In the genomic region with DNA sequence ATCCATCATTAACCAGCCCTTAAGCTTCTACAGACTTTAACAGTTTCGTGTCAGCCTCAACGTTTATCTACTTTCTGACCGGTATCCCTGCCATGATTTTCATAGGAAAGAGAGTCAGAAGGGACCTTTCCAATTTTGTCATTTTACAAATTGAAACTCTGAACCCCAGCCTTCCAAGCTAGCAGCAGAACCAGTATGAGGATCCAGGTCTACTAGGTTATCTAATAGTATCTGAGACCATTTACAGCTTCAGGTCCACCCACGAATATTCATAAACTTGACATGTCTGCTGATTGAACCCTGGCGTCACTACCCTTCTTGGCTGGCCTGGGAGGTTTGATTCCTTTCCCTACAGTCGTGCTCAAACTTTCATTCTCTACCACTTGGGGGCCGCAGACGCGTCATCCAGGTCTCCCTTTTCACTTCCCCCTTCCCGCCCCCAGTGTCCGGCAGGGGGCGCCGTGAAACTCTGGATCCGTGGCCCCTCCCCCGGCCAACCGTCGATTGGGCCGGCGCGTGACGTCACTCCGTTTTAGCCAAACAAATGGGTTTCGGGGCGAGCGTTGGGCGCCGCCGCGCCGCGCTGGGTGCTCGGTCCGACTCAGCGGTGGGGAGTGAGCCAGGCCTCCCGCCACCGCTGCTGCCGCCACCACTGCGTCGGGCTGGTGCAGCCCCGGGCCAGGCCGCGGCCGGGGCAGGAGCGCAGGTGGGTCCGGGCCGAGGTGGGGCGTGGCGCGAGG, we compare ENCODE assay signal across 1 cellular context.
TF ChIP-seq lines count a peak whose summit lies in the region.

A gene with protein sequence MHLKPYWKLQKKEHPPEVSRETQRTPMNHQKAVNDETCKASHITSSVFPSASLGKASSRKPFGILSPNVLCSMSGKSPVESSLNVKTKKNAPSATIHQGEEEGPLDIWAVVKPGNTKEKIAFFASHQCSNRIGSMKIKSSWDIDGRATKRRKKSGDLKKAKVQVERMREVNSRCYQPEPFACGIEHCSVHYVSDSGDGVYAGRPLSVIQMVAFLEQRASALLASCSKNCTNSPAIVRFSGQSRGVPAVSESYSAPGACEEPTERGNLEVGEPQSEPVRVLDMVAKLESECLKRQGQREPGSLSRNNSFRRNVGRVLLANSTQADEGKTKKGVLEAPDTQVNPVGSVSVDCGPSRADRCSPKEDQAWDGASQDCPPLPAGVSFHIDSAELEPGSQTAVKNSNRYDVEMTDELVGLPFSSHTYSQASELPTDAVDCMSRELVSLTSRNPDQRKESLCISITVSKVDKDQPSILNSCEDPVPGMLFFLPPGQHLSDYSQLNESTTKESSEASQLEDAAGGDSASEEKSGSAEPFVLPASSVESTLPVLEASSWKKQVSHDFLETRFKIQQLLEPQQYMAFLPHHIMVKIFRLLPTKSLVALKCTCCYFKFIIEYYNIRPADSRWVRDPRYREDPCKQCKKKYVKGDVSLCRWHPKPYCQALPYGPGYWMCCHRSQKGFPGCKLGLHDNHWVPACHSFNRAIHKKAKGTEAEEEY (plus strand): TSS at position 590 of the 740 bp plus-strand sequence. CDS start 78,970 bp downstream, outside the sequence.

TF ChIP-seq in K562, 482 proteins besides CTCF, POLR2A, EP300 and RAD21 (continued from another document and continues in another):
- TF ChIP-seq BCLAF1 (IDR thresholded peaks at IDR 0.05; ENCODE audit: borderline replicate concordance in 1 of 2, control insufficient read depth in 1 of 2, low read depth in 2 of 2, low read length in 1 of 2) (no peak), SMAD4 (CRISPR knock-in tag; conservative IDR thresholded peaks at IDR 0.05) (peak; percentile 54; the same call in 1 of the 2 replicates), ATF7 (IDR thresholded peaks at IDR 0.05) (peak; percentile 98), HMBOX1 (IDR thresholded peaks at IDR 0.05) (peak; percentile 42; the same call in 1 of the 2 replicates), CC2D1A (IDR thresholded peaks at IDR 0.05) (peak; percentile 89), TCF7 (IDR thresholded peaks at IDR 0.05; ENCODE audit: borderline replicate concordance) (peak; percentile 76; the same call in 1 of the 2 replicates), POLR2B (IDR thresholded peaks at IDR 0.05; ENCODE audit: low read depth, partially characterized antibody) (no peak), POLR3G (IDR thresholded peaks at IDR 0.05; ENCODE audit: extremely low read depth, insufficient read length, insufficient replicate concordance) (no peak), OTX1 (CRISPR knock-in tag; IDR thresholded peaks at IDR 0.05) (no peak), GABPB1 (CRISPR knock-in tag; IDR thresholded peaks at IDR 0.05) (peak; percentile 79), ESRRB (CRISPR knock-in tag; IDR thresholded peaks at IDR 0.05; ENCODE audit: borderline replicate concordance) (no peak), HDAC1 (IDR thresholded peaks at IDR 0.05) (0 out of 4 replicates have a peak, but pooled peaks of 1 of the 2 experiments have one; percentile 21), ZNF212 (CRISPR knock-in tag; IDR thresholded peaks at IDR 0.05) (no peak), TBP (optimal IDR thresholded peaks at IDR 0.05; ENCODE audit: low read depth, low read length) (peak; percentile 74), ZNF354B (CRISPR knock-in tag; IDR thresholded peaks at IDR 0.05) (no peak), ATF2 (CRISPR knock-in tag; IDR thresholded peaks at IDR 0.05) (0 out of 2 replicates have a peak, but pooled peaks have one; percentile 8), POLR2G (IDR thresholded peaks at IDR 0.05; ENCODE audit: low read depth, low read length) (peak; percentile 84), ID3 (CRISPR knock-in tag; IDR thresholded peaks at IDR 0.05) (no peak), ID3 (tag; IDR thresholded peaks at IDR 0.05) (no peak), NCOR1 (IDR thresholded peaks at IDR 0.05) (no peak), NFE2L1 (tag; IDR thresholded peaks at IDR 0.05; ENCODE audit: borderline replicate concordance, low read depth) (no peak), POLR2AphosphoS5 (IDR thresholded peaks at IDR 0.05; ENCODE audit: control insufficient read depth, insufficient read depth, low read depth, low read length) (peak; percentile 45; the same call in 1 of the 2 replicates), STAT5B (CRISPR knock-in tag; IDR thresholded peaks at IDR 0.05) (no peak), ELF1 (tag; IDR thresholded peaks at IDR 0.05) (peak; percentile 86), FOXK1 (CRISPR knock-in tag; IDR thresholded peaks at IDR 0.05; ENCODE audit: borderline replicate concordance) (no peak), ZFP1 (CRISPR knock-in tag; IDR thresholded peaks at IDR 0.05) (no peak), ZNF695 (CRISPR knock-in tag; IDR thresholded peaks at IDR 0.05) (no peak), SNIP1 (IDR thresholded peaks at IDR 0.05; ENCODE audit: low read depth) (no peak), BCOR (IDR thresholded peaks at IDR 0.05) (peak; percentile 63; the same call in 1 of the 2 replicates), ZNF551 (CRISPR knock-in tag; IDR thresholded peaks at IDR 0.05) (no peak), IFI16 (CRISPR knock-in tag; IDR thresholded peaks at IDR 0.05) (no peak), CHD2 (IDR thresholded peaks at IDR 0.05; ENCODE audit: low read depth, low read length) (peak; percentile 43; the same call in 1 of the 2 replicates)
- TF ChIP-seq, protein P1, sequence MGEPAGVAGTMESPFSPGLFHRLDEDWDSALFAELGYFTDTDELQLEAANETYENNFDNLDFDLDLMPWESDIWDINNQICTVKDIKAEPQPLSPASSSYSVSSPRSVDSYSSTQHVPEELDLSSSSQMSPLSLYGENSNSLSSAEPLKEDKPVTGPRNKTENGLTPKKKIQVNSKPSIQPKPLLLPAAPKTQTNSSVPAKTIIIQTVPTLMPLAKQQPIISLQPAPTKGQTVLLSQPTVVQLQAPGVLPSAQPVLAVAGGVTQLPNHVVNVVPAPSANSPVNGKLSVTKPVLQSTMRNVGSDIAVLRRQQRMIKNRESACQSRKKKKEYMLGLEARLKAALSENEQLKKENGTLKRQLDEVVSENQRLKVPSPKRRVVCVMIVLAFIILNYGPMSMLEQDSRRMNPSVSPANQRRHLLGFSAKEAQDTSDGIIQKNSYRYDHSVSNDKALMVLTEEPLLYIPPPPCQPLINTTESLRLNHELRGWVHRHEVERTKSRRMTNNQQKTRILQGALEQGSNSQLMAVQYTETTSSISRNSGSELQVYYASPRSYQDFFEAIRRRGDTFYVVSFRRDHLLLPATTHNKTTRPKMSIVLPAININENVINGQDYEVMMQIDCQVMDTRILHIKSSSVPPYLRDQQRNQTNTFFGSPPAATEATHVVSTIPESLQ (CRISPR knock-in tag; IDR thresholded peaks at IDR 0.05): no peak
- TF ChIP-seq, protein P2, sequence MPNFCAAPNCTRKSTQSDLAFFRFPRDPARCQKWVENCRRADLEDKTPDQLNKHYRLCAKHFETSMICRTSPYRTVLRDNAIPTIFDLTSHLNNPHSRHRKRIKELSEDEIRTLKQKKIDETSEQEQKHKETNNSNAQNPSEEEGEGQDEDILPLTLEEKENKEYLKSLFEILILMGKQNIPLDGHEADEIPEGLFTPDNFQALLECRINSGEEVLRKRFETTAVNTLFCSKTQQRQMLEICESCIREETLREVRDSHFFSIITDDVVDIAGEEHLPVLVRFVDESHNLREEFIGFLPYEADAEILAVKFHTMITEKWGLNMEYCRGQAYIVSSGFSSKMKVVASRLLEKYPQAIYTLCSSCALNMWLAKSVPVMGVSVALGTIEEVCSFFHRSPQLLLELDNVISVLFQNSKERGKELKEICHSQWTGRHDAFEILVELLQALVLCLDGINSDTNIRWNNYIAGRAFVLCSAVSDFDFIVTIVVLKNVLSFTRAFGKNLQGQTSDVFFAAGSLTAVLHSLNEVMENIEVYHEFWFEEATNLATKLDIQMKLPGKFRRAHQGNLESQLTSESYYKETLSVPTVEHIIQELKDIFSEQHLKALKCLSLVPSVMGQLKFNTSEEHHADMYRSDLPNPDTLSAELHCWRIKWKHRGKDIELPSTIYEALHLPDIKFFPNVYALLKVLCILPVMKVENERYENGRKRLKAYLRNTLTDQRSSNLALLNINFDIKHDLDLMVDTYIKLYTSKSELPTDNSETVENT (CRISPR knock-in tag; IDR thresholded peaks at IDR 0.05): peak; percentile 91
- TF ChIP-seq, protein P3, sequence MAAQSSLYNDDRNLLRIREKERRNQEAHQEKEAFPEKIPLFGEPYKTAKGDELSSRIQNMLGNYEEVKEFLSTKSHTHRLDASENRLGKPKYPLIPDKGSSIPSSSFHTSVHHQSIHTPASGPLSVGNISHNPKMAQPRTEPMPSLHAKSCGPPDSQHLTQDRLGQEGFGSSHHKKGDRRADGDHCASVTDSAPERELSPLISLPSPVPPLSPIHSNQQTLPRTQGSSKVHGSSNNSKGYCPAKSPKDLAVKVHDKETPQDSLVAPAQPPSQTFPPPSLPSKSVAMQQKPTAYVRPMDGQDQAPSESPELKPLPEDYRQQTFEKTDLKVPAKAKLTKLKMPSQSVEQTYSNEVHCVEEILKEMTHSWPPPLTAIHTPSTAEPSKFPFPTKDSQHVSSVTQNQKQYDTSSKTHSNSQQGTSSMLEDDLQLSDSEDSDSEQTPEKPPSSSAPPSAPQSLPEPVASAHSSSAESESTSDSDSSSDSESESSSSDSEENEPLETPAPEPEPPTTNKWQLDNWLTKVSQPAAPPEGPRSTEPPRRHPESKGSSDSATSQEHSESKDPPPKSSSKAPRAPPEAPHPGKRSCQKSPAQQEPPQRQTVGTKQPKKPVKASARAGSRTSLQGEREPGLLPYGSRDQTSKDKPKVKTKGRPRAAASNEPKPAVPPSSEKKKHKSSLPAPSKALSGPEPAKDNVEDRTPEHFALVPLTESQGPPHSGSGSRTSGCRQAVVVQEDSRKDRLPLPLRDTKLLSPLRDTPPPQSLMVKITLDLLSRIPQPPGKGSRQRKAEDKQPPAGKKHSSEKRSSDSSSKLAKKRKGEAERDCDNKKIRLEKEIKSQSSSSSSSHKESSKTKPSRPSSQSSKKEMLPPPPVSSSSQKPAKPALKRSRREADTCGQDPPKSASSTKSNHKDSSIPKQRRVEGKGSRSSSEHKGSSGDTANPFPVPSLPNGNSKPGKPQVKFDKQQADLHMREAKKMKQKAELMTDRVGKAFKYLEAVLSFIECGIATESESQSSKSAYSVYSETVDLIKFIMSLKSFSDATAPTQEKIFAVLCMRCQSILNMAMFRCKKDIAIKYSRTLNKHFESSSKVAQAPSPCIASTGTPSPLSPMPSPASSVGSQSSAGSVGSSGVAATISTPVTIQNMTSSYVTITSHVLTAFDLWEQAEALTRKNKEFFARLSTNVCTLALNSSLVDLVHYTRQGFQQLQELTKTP (IDR thresholded peaks at IDR 0.05; ENCODE audit: low read depth in 1 of 2, partially characterized antibody in 2 of 2): no peak
- TF ChIP-seq, protein P4, sequence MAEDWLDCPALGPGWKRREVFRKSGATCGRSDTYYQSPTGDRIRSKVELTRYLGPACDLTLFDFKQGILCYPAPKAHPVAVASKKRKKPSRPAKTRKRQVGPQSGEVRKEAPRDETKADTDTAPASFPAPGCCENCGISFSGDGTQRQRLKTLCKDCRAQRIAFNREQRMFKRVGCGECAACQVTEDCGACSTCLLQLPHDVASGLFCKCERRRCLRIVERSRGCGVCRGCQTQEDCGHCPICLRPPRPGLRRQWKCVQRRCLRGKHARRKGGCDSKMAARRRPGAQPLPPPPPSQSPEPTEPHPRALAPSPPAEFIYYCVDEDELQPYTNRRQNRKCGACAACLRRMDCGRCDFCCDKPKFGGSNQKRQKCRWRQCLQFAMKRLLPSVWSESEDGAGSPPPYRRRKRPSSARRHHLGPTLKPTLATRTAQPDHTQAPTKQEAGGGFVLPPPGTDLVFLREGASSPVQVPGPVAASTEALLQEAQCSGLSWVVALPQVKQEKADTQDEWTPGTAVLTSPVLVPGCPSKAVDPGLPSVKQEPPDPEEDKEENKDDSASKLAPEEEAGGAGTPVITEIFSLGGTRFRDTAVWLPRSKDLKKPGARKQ (CRISPR knock-in tag; IDR thresholded peaks at IDR 0.05): no peak
